27 cellular contexts compared by ENCODE assay signal in the genomic region with DNA sequence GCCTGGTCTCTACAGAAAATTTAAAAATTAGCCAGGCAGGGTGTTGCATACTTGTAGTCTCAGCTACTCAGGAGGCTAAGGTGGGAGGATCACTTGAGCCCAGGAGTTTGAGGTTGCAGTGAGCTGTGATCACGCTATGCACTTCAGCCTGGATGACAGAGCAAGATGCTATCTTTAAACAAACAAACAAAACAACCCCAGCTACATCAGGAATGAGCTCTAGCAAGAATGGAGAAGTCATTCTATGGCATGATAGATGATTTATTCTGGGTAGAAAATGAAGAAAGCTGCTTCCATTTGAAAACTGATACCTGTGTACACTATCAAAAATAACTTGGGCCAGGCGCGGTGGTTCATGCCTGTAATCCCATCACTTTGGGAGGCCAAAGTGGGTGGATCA. TPM values are rescaled to one million over a fixed set of nuclear protein-coding genes. Genes with fewer than 3 reads are reported as not detected.
"Had no signal": no experiment of that assay in that cellular context is flagged by ENCODE, and none has a peak within 500 bp of the region (broad histone marks: within the 10 kb centered on the region; RNA-seq: fewer than 3 reads in every experiment).

No MANE protein-coding gene starts in this region.

- FAIRE-seq: pancreas had no signal

- H3K36me3 Mint-ChIP-seq: memory B cell; naive thymus-derived CD4-positive, alpha-beta T cell; natural killer cell treated with Interleukin-12 subunit alpha and Interleukin-12 subunit beta and Interleukin-15 and Interleukin-18, amount 100 ng/mL, for 72 hours; stimulated activated naive B cell treated with anti-CD40 and anti-IgM and Interleukin-4, amounts not matched to agents 10 μg/mL and 1 μg/mL and 100 μg/mL, for 72 hours had no signal

- H3K27ac ChIP-seq: left ventricle myocardium inferior, pancreas, prostate gland, skin epidermis, stomach, testis, thyroid gland, transverse colon, upper lobe of left lung, vagina had no signal

- H3K27ac Mint-ChIP-seq: memory B cell; naive thymus-derived CD4-positive, alpha-beta T cell; natural killer cell treated with Interleukin-12 subunit alpha and Interleukin-12 subunit beta and Interleukin-15 and Interleukin-18, amount 100 ng/mL, for 72 hours; stimulated activated naive B cell treated with anti-CD40 and anti-IgM and Interleukin-4, amounts not matched to agents 10 μg/mL and 1 μg/mL and 100 μg/mL, for 72 hours had no signal

- H3K4me3 ChIP-seq: left ventricle myocardium inferior, mucosa of descending colon, pancreas, prostate gland, skin epidermis, stomach, testis, thyroid gland, transverse colon, upper lobe of left lung, vagina had no signal

- DNase-seq: islet precursor cell; left ventricle myocardium inferior; midbrain; mucosa of descending colon; naive thymus-derived CD4-positive, alpha-beta T cell; nucleus accumbens; pancreas; retina; right cardiac atrium; stimulated activated CD4-positive, alpha-beta T cell treated with anti-CD3 and anti-CD28 coated beads, Interleukin-12 subunit alpha, Interleukin-12 subunit beta, amount 100 ng/mL, for 4 hours; stimulated activated CD4-positive, alpha-beta T cell treated with anti-CD3 and anti-CD28 coated beads, Interleukin-15, amount 100 ng/mL, for 24 hours; stimulated activated CD4-positive, alpha-beta T cell treated with anti-CD3 and anti-CD28 coated beads, Interleukin-2, amount 100 ng/mL, for 24 hours; stimulated activated CD4-positive, alpha-beta T cell treated with anti-CD3 and anti-CD28 coated beads, Interleukin-4, amount 100 ng/mL, for 1 hour; stimulated activated naive B cell treated with anti-CD40 and anti-IgM and Interleukin-4, amounts not matched to agents 10 μg/mL and 1 μg/mL and 100 μg/mL, for 72 hours; stimulated activated naive CD8-positive, alpha-beta T cell treated with anti-CD3 and anti-CD28 coated beads, Interleukin-15, Interleukin-2, amounts not matched to agents 100 U/mL and 50 U/mL, for 24 hours; stomach; testis; thyroid gland; transverse colon; upper lobe of left lung had no signal

- H3K27me3 ChIP-seq: pancreas, stomach, testis, thyroid gland, upper lobe of left lung, vagina had no signal

- H3K4me1 ChIP-seq: left ventricle myocardium inferior, pancreas, prostate gland, stomach, testis, thyroid gland, transverse colon, upper lobe of left lung, vagina had no signal

- ATAC-seq: mucosa of descending colon; naive thymus-derived CD4-positive, alpha-beta T cell; natural killer cell treated with Interleukin-12 subunit alpha and Interleukin-12 subunit beta and Interleukin-15 and Interleukin-18, amount 100 ng/mL, for 72 hours; pancreas; right cardiac atrium; sciatic nerve; stimulated activated naive B cell treated with anti-CD40 and anti-IgM and Interleukin-4, amounts not matched to agents 10 μg/mL and 1 μg/mL and 100 μg/mL, for 72 hours; stimulated activated naive CD8-positive, alpha-beta T cell treated with anti-CD3 and anti-CD28 coated beads, Interleukin-15, Interleukin-2, amounts not matched to agents 100 U/mL and 50 U/mL, for 24 hours had no signal

- H3K9me3 Mint-ChIP-seq: memory B cell; naive thymus-derived CD4-positive, alpha-beta T cell; natural killer cell treated with Interleukin-12 subunit alpha and Interleukin-12 subunit beta and Interleukin-15 and Interleukin-18, amount 100 ng/mL, for 72 hours; neural crest cell; stimulated activated naive B cell treated with anti-CD40 and anti-IgM and Interleukin-4, amounts not matched to agents 10 μg/mL and 1 μg/mL and 100 μg/mL, for 72 hours had no signal

- H3K9me3 ChIP-seq: left ventricle myocardium inferior, mucosa of descending colon, pancreas, prostate gland, stomach, testis, thyroid gland, transverse colon, upper lobe of left lung, vagina had no signal

- H3K4me1 Mint-ChIP-seq: memory B cell; neural crest cell; stimulated activated naive B cell treated with anti-CD40 and anti-IgM and Interleukin-4, amounts not matched to agents 10 μg/mL and 1 μg/mL and 100 μg/mL, for 72 hours had no signal

- H3K4me3 Mint-ChIP-seq: memory B cell; naive thymus-derived CD4-positive, alpha-beta T cell; natural killer cell treated with Interleukin-12 subunit alpha and Interleukin-12 subunit beta and Interleukin-15 and Interleukin-18, amount 100 ng/mL, for 72 hours; neural crest cell; stimulated activated naive B cell treated with anti-CD40 and anti-IgM and Interleukin-4, amounts not matched to agents 10 μg/mL and 1 μg/mL and 100 μg/mL, for 72 hours had no signal

- H3K36me3 ChIP-seq: left ventricle myocardium inferior, pancreas, prostate gland, stomach, thyroid gland, transverse colon, upper lobe of left lung, vagina had no signal

RNA-seq across cellular contexts. Expression of gene SHISA2, which starts 15.8 kb away (rescaled TPM):
- total RNA-seq: transverse colon, vagina had no signal
